ENCODE assay signal across 8 cellular contexts in genomic region chr17:57356722-57357391, GRCh38.
DNase-seq lines count a peak whose midpoint lies in the region; ATAC-seq and TF ChIP-seq lines count a peak whose summit lies in the region.

No MANE protein-coding gene starts in this region.

- H3K27ac ChIP-seq in MM.1S (ENCODE audit: low read length), result peak overlapping the region; percentile 97
- H3K27ac ChIP-seq in sigmoid colon, result peak overlapping the region in 1 of 4 donors; percentile 38
- H3K27ac ChIP-seq in osteoblast (ENCODE audit: low read depth, low read length), result no peak overlapping the region

- TF ChIP-seq CTCF in GM10266 (IDR thresholded peaks at IDR 0.05; ENCODE audit: control insufficient read depth, insufficient read depth, low read depth, missing control alignments), result no peak
- no peak for TF ChIP-seq CTCF in MM.1S (IDR thresholded peaks at IDR 0.05; ENCODE audit: low read length)
- no peak for TF ChIP-seq CTCF in sigmoid colon (IDR thresholded peaks at IDR 0.05)
- no peak for TF ChIP-seq CTCF in osteoblast (IDR thresholded peaks at IDR 0.05; ENCODE audit: extremely low read depth, low read depth, low read length)

- no peak for TF ChIP-seq EP300 in sigmoid colon (IDR thresholded peaks at IDR 0.05)

- WGBS in sigmoid colon, 2 donors, result 44 to 67% methylated on average over 16 of the region's 16 CpGs

- H3K36me3 Mint-ChIP-seq in stimulated activated naive B cell treated with anti-CD40 and anti-IgM and Interleukin-4, amounts not matched to agents 10 μg/mL and 1 μg/mL and 100 μg/mL, for 72 hours, result peaks cover 12 to 20% of the 10 kb centered on the region in 2 donors

- H3K79me2 ChIP-seq in MM.1S (ENCODE audit: low read length) (peaks cover 72% of the 10 kb centered on the region), osteoblast (ENCODE audit: insufficient read depth, low read length) (no peaks in the 10 kb centered on the region)

- H3K27me3 Mint-ChIP-seq in stimulated activated naive B cell treated with anti-CD40 and anti-IgM and Interleukin-4, amounts not matched to agents 10 μg/mL and 1 μg/mL and 100 μg/mL, for 72 hours, result no peaks in the 10 kb centered on the region

- peak overlapping the region; percentile 80 for H3K4me3 Mint-ChIP-seq in stimulated activated naive B cell treated with anti-CD40 and anti-IgM and Interleukin-4, amounts not matched to agents 10 μg/mL and 1 μg/mL and 100 μg/mL, for 72 hours

- ATAC-seq in GM21423 (IDR thresholded peaks at IDR 0.05; ENCODE audit: unreplicated experiment), result peak; percentile 57
- peak; percentile 16 to 29 for ATAC-seq in stimulated activated naive B cell treated with anti-CD40 and anti-IgM and Interleukin-4, amounts not matched to agents 10 μg/mL and 1 μg/mL and 100 μg/mL, for 72 hours (replicated peaks)

- peaks cover 49% of the 10 kb centered on the region for H3F3A ChIP-seq in MM.1S (ENCODE audit: insufficient read depth, low read length)

- peak overlapping the region; percentile 90 for H3K27ac Mint-ChIP-seq in stimulated activated naive B cell treated with anti-CD40 and anti-IgM and Interleukin-4, amounts not matched to agents 10 μg/mL and 1 μg/mL and 100 μg/mL, for 72 hours

- H3K4me3 ChIP-seq in MM.1S (ENCODE audit: low read length) (peak overlapping the region; percentile 39), sigmoid colon (no peak overlapping the region), osteoblast (ENCODE audit: insufficient read depth, low read length) (no peak overlapping the region)

- H3K36me3 ChIP-seq in MM.1S (replicated peaks; ENCODE audit: insufficient read depth, low read length) (no peaks in the 10 kb centered on the region), sigmoid colon (no peaks in the 10 kb centered on the region), osteoblast (ENCODE audit: insufficient read depth, low read length) (no peaks in the 10 kb centered on the region)

- DNase-seq in GM10266 (ENCODE audit: extremely low spot score), result peak; percentile 34
- peak; percentile 87 for DNase-seq in MM.1S
- DNase-seq in glomerular visceral epithelial cell (ENCODE audit: extremely low spot score), result peak; percentile 9
- no peak for DNase-seq in stimulated activated naive B cell treated with anti-CD40 and anti-IgM and Interleukin-4, amounts not matched to agents 10 μg/mL and 1 μg/mL and 100 μg/mL, for 72 hours
- DNase-seq in sigmoid colon, result no peak
- no peak for DNase-seq in D341Med (ENCODE audit: low spot score)
- no peak for DNase-seq in osteoblast (ENCODE audit: insufficient read length, low spot score, missing footprints)

- peaks cover 71% of the 10 kb centered on the region for H3K4me1 ChIP-seq in MM.1S (ENCODE audit: low read length)
- H3K4me1 ChIP-seq in sigmoid colon, result peaks cover 0 to 12% (median 12%) of the 10 kb centered on the region in 4 donors
- no peaks in the 10 kb centered on the region for H3K4me1 ChIP-seq in osteoblast (ENCODE audit: insufficient read depth, low read length)

- TF ChIP-seq POLR2A in sigmoid colon (IDR thresholded peaks at IDR 0.05), result no peak

- H3K4me1 Mint-ChIP-seq in stimulated activated naive B cell treated with anti-CD40 and anti-IgM and Interleukin-4, amounts not matched to agents 10 μg/mL and 1 μg/mL and 100 μg/mL, for 72 hours, result peaks cover 46 to 68% of the 10 kb centered on the region in 2 donors

- H3K4me2 ChIP-seq in MM.1S (ENCODE audit: low read depth, low read length) (peak overlapping the region; percentile 91), osteoblast (ENCODE audit: insufficient read depth, low read length) (no peak overlapping the region)

- H3K27me3 ChIP-seq in MM.1S (replicated peaks; ENCODE audit: insufficient read depth, low read length), result no peaks in the 10 kb centered on the region
- H3K27me3 ChIP-seq in sigmoid colon, result no peaks in the 10 kb centered on the region
- no peaks in the 10 kb centered on the region for H3K27me3 ChIP-seq in osteoblast (ENCODE audit: insufficient read depth, low read length)

- peak overlapping the region; percentile 89 for H3K9ac ChIP-seq in MM.1S (ENCODE audit: low read length)

- intact Hi-C loops in sigmoid colon (cut with DNase I), result no loop called here

- H3K9me2 ChIP-seq in MM.1S (replicated peaks; ENCODE audit: insufficient read depth, low read length), result no peaks in the 10 kb centered on the region

- H3K9me3 ChIP-seq in MM.1S (replicated peaks; ENCODE audit: insufficient read depth, low read length), result no peaks in the 10 kb centered on the region
- H3K9me3 ChIP-seq in sigmoid colon, result no peaks in the 10 kb centered on the region
- H3K9me3 ChIP-seq in osteoblast (ENCODE audit: low read depth, low read length), result no peaks in the 10 kb centered on the region

- H3K9me3 Mint-ChIP-seq in stimulated activated naive B cell treated with anti-CD40 and anti-IgM and Interleukin-4, amounts not matched to agents 10 μg/mL and 1 μg/mL and 100 μg/mL, for 72 hours, result no peaks in the 10 kb centered on the region

- H2AFZ ChIP-seq in MM.1S (ENCODE audit: low read length) (peak overlapping the region; percentile 4; the same call in 1 of the 2 replicates), osteoblast (ENCODE audit: low read length) (no peak overlapping the region)

- H4K20me1 ChIP-seq in MM.1S (ENCODE audit: insufficient read depth, low read length), result no peaks in the 10 kb centered on the region
- peaks cover 6% of the 10 kb centered on the region for H4K20me1 ChIP-seq in osteoblast (ENCODE audit: insufficient read depth, low read length)

Comparison
In these comparisons a context has a peak if more than half of its experiments do, and no peak if none do; other contexts are left out.
1. DNase-seq: peak in GM10266 (single experiment), MM.1S (single experiment) and glomerular visceral epithelial cell (single experiment); none in stimulated activated naive B cell treated with anti-CD40 and anti-IgM and Interleukin-4, amounts not matched to agents 10 μg/mL and 1 μg/mL and 100 μg/mL, for 72 hours (single experiment), sigmoid colon (single experiment), D341Med (single experiment) and osteoblast (single experiment).